Comparison of ENCODE assay signal across 1 cellular context in the genomic region with DNA sequence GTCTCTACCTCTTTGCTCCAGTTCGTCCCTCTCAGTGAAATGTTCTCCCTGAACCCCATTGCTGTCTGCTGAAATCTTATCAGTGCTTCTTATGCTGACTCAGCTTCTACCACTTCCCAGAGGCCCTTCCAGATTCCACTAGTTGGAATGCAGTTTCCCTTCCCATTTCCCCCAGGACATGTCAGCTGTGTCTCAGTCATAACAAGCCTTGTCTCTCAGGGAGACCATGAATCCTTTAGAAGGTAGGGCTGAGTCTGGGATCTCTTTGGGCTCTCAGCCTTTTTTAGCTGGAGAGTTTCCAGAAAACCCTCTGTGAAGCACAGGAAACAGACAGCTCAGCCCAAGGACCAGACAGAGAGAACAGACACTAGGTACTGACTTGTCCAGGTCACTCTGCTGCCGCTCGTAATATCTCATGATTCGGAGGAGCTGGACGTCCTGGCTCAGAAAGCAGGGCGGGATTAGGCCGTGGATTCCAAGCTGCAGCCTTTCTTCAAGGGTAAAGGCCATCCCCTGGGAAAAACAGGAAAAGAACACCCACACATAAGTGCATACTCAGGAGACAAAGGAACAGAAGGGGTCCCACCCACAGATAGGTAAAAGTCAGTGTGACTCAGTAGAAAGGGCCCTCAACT.
TF ChIP-seq lines count a peak whose summit lies in the region.

No MANE protein-coding gene starts in this region.

TF ChIP-seq in GM23338, 12 proteins besides CTCF, POLR2A, EP300 and RAD21 (continued from another document):
- TF ChIP-seq, protein P1, sequence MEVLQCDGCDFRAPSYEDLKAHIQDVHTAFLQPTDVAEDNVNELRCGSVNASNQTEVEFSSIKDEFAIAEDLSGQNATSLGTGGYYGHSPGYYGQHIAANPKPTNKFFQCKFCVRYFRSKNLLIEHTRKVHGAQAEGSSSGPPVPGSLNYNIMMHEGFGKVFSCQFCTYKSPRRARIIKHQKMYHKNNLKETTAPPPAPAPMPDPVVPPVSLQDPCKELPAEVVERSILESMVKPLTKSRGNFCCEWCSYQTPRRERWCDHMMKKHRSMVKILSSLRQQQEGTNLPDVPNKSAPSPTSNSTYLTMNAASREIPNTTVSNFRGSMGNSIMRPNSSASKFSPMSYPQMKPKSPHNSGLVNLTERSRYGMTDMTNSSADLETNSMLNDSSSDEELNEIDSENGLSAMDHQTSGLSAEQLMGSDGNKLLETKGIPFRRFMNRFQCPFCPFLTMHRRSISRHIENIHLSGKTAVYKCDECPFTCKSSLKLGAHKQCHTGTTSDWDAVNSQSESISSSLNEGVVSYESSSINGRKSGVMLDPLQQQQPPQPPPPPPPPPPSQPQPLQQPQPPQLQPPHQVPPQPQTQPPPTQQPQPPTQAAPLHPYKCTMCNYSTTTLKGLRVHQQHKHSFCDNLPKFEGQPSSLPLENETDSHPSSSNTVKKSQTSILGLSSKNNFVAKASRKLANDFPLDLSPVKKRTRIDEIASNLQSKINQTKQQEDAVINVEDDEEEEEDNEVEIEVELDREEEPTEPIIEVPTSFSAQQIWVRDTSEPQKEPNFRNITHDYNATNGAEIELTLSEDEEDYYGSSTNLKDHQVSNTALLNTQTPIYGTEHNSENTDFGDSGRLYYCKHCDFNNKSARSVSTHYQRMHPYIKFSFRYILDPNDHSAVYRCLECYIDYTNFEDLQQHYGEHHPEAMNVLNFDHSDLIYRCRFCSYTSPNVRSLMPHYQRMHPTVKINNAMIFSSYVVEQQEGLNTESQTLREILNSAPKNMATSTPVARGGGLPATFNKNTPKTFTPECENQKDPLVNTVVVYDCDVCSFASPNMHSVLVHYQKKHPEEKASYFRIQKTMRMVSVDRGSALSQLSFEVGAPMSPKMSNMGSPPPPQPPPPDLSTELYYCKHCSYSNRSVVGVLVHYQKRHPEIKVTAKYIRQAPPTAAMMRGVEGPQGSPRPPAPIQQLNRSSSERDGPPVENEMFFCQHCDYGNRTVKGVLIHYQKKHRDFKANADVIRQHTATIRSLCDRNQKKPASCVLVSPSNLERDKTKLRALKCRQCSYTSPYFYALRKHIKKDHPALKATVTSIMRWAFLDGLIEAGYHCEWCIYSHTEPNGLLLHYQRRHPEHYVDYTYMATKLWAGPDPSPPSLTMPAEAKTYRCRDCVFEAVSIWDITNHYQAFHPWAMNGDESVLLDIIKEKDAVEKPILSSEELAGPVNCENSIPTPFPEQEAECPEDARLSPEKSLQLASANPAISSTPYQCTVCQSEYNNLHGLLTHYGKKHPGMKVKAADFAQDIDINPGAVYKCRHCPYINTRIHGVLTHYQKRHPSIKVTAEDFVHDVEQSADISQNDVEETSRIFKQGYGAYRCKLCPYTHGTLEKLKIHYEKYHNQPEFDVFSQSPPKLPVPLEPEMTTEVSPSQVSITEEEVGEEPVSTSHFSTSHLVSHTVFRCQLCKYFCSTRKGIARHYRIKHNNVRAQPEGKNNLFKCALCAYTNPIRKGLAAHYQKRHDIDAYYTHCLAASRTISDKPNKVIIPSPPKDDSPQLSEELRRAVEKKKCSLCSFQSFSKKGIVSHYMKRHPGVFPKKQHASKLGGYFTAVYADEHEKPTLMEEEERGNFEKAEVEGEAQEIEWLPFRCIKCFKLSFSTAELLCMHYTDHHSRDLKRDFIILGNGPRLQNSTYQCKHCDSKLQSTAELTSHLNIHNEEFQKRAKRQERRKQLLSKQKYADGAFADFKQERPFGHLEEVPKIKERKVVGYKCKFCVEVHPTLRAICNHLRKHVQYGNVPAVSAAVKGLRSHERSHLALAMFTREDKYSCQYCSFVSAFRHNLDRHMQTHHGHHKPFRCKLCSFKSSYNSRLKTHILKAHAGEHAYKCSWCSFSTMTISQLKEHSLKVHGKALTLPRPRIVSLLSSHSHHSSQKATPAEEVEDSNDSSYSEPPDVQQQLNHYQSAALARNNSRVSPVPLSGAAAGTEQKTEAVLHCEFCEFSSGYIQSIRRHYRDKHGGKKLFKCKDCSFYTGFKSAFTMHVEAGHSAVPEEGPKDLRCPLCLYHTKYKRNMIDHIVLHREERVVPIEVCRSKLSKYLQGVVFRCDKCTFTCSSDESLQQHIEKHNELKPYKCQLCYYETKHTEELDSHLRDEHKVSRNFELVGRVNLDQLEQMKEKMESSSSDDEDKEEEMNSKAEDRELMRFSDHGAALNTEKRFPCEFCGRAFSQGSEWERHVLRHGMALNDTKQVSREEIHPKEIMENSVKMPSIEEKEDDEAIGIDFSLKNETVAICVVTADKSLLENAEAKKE (CRISPR knock-in tag; IDR thresholded peaks at IDR 0.05), result no peak
- TF ChIP-seq ZNF114 (CRISPR knock-in tag; IDR thresholded peaks at IDR 0.05) (no peak), POLR2AphosphoS5 (IDR thresholded peaks at IDR 0.05; ENCODE audit: low read depth) (no peak), CREB1 (CRISPR knock-in tag; IDR thresholded peaks at IDR 0.05; ENCODE audit: low read depth) (no peak), EZH2phosphoT487 (IDR thresholded peaks at IDR 0.05; ENCODE audit: unreplicated experiment) (no peak), EZH2 (IDR thresholded peaks at IDR 0.05; ENCODE audit: low read depth, unreplicated experiment) (no peak), JUNB (IDR thresholded peaks at IDR 0.05; ENCODE audit: unreplicated experiment) (no peak)
- TF ChIP-seq, protein P2, sequence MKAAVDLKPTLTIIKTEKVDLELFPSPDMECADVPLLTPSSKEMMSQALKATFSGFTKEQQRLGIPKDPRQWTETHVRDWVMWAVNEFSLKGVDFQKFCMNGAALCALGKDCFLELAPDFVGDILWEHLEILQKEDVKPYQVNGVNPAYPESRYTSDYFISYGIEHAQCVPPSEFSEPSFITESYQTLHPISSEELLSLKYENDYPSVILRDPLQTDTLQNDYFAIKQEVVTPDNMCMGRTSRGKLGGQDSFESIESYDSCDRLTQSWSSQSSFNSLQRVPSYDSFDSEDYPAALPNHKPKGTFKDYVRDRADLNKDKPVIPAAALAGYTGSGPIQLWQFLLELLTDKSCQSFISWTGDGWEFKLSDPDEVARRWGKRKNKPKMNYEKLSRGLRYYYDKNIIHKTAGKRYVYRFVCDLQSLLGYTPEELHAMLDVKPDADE (IDR thresholded peaks at IDR 0.05), result no peak
